Comparison of ENCODE assay signal across 9 cellular contexts in genomic region chr11:21806508-21806907, GRCh38.
"Had no signal": no experiment of that assay in that cellular context is flagged by ENCODE, and none has a peak within 500 bp of the region (broad histone marks: within the 10 kb centered on the region; RNA-seq: fewer than 3 reads in every experiment).

No MANE protein-coding gene starts in this region.

- DNase-seq: H9, HCEC 1CT had no signal

- H3K4me3 Mint-ChIP-seq: GM23338, H9, IgD-negative memory B cell had no signal

- H3K27ac Mint-ChIP-seq: GM23338, H9, IgD-negative memory B cell had no signal

- H2AFZ ChIP-seq: GM23338 had no signal

- H3K4me3 ChIP-seq: GM23338, K562 had no signal

- FAIRE-seq: H1, H54, HepG2, HTR-8/SVneo, K562 had no signal

- ATAC-seq: GM23338, HepG2, K562 had no signal

- H3K27me3 Mint-ChIP-seq: IgD-negative memory B cell had no signal

- H3K4me2 ChIP-seq: GM23338 had no signal

- H3K4me1 Mint-ChIP-seq: GM23338, IgD-negative memory B cell had no signal

- H3K36me3 Mint-ChIP-seq: IgD-negative memory B cell had no signal
